ENCODE assay signal across 11 cellular contexts in genomic region chr20:36744243-36744642, GRCh38. TPM values are rescaled to one million over a fixed set of nuclear protein-coding genes. Genes with fewer than 3 reads are reported as not detected.
DNase-seq lines count a peak whose midpoint lies in the region; ATAC-seq and TF ChIP-seq lines count a peak whose summit lies in the region.
"Had no signal": no experiment of that assay in that cellular context is flagged by ENCODE, and none has a peak within 500 bp of the region (broad histone marks: within the 10 kb centered on the region; RNA-seq: fewer than 3 reads in every experiment).

No MANE protein-coding gene starts in this region.

- DNase-seq in cardiac muscle cell (ENCODE audit: low read depth in 1 of 2, low spot score in 1 of 2) (no peak), cardiac septum (ENCODE audit: low spot score) (no peak), hepatocyte (ENCODE audit: low spot score) (peak; percentile 6), thoracic aorta (ENCODE audit: low spot score) (no peak), NCI-H510A (lab: John Stamatoyannopoulos, UW) (no peak), AML-193 (lab: John Stamatoyannopoulos, UW) (no peak), middle frontal gyrus (ENCODE audit: extremely low spot score, low spot score) (no peak)
- DNase-seq: NK-92 treated with Interleukin-12 subunit alpha and Interleukin-12 subunit beta, amount 100 ng/mL, for 24 hours had no signal

- H3K4me3 ChIP-seq in cardiac muscle cell (no peak overlapping the region), hepatocyte (no peak overlapping the region), thoracic aorta (peak overlapping the region; percentile 99)

- peaks cover 6% of the 10 kb centered on the region for H3K79me2 ChIP-seq in hepatocyte

- TF ChIP-seq CTCF in cardiac muscle cell (IDR thresholded peaks at IDR 0.05; ENCODE audit: low read depth, low read length), result no peak
- no peak for TF ChIP-seq CTCF in hepatocyte (IDR thresholded peaks at IDR 0.05; ENCODE audit: poor library complexity)
- TF ChIP-seq CTCF in thoracic aorta (IDR thresholded peaks at IDR 0.05), result no peak

- no peaks in the 10 kb centered on the region for H3K27me3 Mint-ChIP-seq in activated T-helper 17 cell treated with anti-CD3 and anti-CD28 coated beads, Interleukin-2, amount 50 U/mL, for 72 hours

- H3K27ac ChIP-seq in cardiac muscle cell, result peak overlapping the region; percentile 14
- no peak overlapping the region for H3K27ac ChIP-seq in hepatocyte
- peak overlapping the region; percentile 76 to 91 for H3K27ac ChIP-seq in thoracic aorta
- H3K27ac ChIP-seq: brain microvascular endothelial cell, neutrophil had no signal

- ATAC-seq in activated T-helper 17 cell treated with anti-CD3 and anti-CD28 coated beads, Interleukin-2, amount 50 U/mL, for 72 hours (replicated peaks), result no peak
- ATAC-seq in thoracic aorta (ENCODE audit: insufficient number of reproducible peaks, low FRiP score, low read depth), result no peak

- no peaks in the 10 kb centered on the region for H3K36me3 ChIP-seq in cardiac muscle cell
- no peaks in the 10 kb centered on the region for H3K36me3 ChIP-seq in hepatocyte (replicated peaks; ENCODE audit: insufficient read depth, low read depth)
- H3K36me3 ChIP-seq in thoracic aorta, result no peaks in the 10 kb centered on the region
- H3K36me3 ChIP-seq: brain microvascular endothelial cell, neutrophil had no signal

- peak overlapping the region; percentile 91 for H3K4me3 Mint-ChIP-seq in activated T-helper 17 cell treated with anti-CD3 and anti-CD28 coated beads, Interleukin-2, amount 50 U/mL, for 72 hours

- H2AFZ ChIP-seq in hepatocyte, result no peak overlapping the region

- no peaks in the 10 kb centered on the region for H3K9me3 Mint-ChIP-seq in activated T-helper 17 cell treated with anti-CD3 and anti-CD28 coated beads, Interleukin-2, amount 50 U/mL, for 72 hours

- peaks cover 5% of the 10 kb centered on the region for H3K4me1 Mint-ChIP-seq in activated T-helper 17 cell treated with anti-CD3 and anti-CD28 coated beads, Interleukin-2, amount 50 U/mL, for 72 hours

- H3K4me2 ChIP-seq in hepatocyte, result peak overlapping the region; percentile 99

- no peaks in the 10 kb centered on the region for H3K9me2 ChIP-seq in hepatocyte (replicated peaks; ENCODE audit: insufficient read depth)

- H3K27me3 ChIP-seq in cardiac muscle cell (no peaks in the 10 kb centered on the region), hepatocyte (no peaks in the 10 kb centered on the region), thoracic aorta (replicated peaks; ENCODE audit: insufficient read depth) (no peaks in the 10 kb centered on the region)
- H3K27me3 ChIP-seq: brain microvascular endothelial cell had no signal

- no peaks in the 10 kb centered on the region for H3K36me3 Mint-ChIP-seq in activated T-helper 17 cell treated with anti-CD3 and anti-CD28 coated beads, Interleukin-2, amount 50 U/mL, for 72 hours (ENCODE audit: low read depth)

- intact Hi-C loops in cardiac septum (cut with DNase I), result no loop called here

- peak overlapping the region; percentile 68 for H3K27ac Mint-ChIP-seq in activated T-helper 17 cell treated with anti-CD3 and anti-CD28 coated beads, Interleukin-2, amount 50 U/mL, for 72 hours

- 59% methylated on average over 4 of the region's 4 CpGs for WGBS in hepatocyte (ENCODE audit: low lambda C conversion rate, missing lambda C conversion rate)

- H3K4me1 ChIP-seq in cardiac muscle cell (ENCODE audit: low read depth) (peaks cover 5% of the 10 kb centered on the region), hepatocyte (ENCODE audit: insufficient read depth) (peaks cover 12% of the 10 kb centered on the region), thoracic aorta (ENCODE audit: control insufficient read depth in 1 of 2, low read depth in 2 of 2) (peaks cover 14 to 16% of the 10 kb centered on the region in 2 donors)

- H4K20me1 ChIP-seq in hepatocyte (ENCODE audit: insufficient read depth, poor library complexity, severe bottlenecking), result no peaks in the 10 kb centered on the region

- H3K9me3 ChIP-seq in cardiac muscle cell (ENCODE audit: low read depth) (no peaks in the 10 kb centered on the region), hepatocyte (ENCODE audit: low read depth) (no peaks in the 10 kb centered on the region), thoracic aorta (no peaks in the 10 kb centered on the region)
- H3K9me3 ChIP-seq: neutrophil had no signal

RNA-seq across cellular contexts. Expression of gene NDRG3, which starts 1.6 kb away (rescaled TPM):
- 29.1 and 31.1 TPM in 2 replicates for total RNA-seq in cardiac muscle cell
- 43.4 and 58.7 TPM in 2 replicates for polyA plus RNA-seq in cardiac muscle cell
- 32.1 TPM for total RNA-seq in cardiac septum
- total RNA-seq in activated T-helper 17 cell treated with anti-CD3 and anti-CD28 coated beads, Interleukin-2, amount 50 U/mL, for 72 hours, result 10 to 100 TPM; 30.5 to 30.7 TPM
- total RNA-seq in hepatocyte, result 18.2 and 19.1 TPM in 2 replicates
- 13.6 and 19.5 TPM in 2 replicates for polyA plus RNA-seq in hepatocyte
- total RNA-seq in thoracic aorta, result 10 to 100 TPM; 50.9 to 57.7 TPM

RNA-seq across cellular contexts. Expression of gene DSN1, which starts 29.3 kb away (rescaled TPM):
- total RNA-seq in cardiac muscle cell (10.2 and 13.7 TPM in 2 replicates), cardiac septum (3.8 TPM), hepatocyte (10.3 and 12.7 TPM in 2 replicates), thoracic aorta (1 to 10 TPM; 5.6 to 6.1 TPM)
- polyA plus RNA-seq in cardiac muscle cell (12.4 and 18.6 TPM in 2 replicates), hepatocyte (9.2 and 9.5 TPM in 2 replicates)
- 10 to 100 TPM; 31.8 to 34.8 TPM for total RNA-seq in activated T-helper 17 cell treated with anti-CD3 and anti-CD28 coated beads, Interleukin-2, amount 50 U/mL, for 72 hours
